In the genomic region with DNA sequence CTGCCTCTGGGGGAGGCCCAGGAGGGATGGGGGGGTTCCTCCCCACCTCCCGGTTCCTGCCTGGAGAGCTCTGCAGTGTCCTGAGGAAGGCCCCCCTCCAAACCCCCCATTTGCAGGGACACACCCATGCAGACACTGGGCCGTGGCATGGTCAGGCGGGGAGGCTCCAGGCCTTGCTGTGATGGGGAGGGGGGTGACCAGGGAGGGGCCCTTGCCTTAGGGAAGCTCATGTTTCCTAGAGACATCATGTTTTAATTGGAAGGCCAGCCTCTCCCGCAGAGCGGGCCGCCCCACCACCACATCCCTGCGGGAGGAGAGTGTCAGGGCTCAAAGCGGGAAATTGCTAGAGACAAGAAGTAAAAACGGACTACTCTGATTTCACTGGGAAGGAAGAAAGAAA, we compare ENCODE assay signal across 19 cellular contexts. TPM values are rescaled to one million over a fixed set of nuclear protein-coding genes. Genes with fewer than 3 reads are reported as not detected.
DNase-seq lines count a peak whose midpoint lies in the region; ATAC-seq, FAIRE-seq and TF ChIP-seq lines count a peak whose summit lies in the region.
"Had no signal": no experiment of that assay in that cellular context is flagged by ENCODE, and none has a peak within 500 bp of the region (broad histone marks: within the 10 kb centered on the region; RNA-seq: fewer than 3 reads in every experiment).

No MANE protein-coding gene starts in this region.

- 44 to 46% methylated on average over 9 of the region's 9 CpGs for WGBS in heart right ventricle, 2 donors
- WGBS in ectodermal cell, 2 experiments, result 34 to 40% methylated on average over 9 of the region's 9 CpGs
- WGBS in aorta, 2 donors, result 48 to 54% methylated on average over 9 of the region's 9 CpGs

- H3K9me3 ChIP-seq in heart right ventricle (no peaks in the 10 kb centered on the region), ectodermal cell (ENCODE audit: control insufficient read depth, low read length) (no peaks in the 10 kb centered on the region), aorta (ENCODE audit: control insufficient read depth, low read length) (no peaks in the 10 kb centered on the region)
- H3K9me3 ChIP-seq: MG63, spleen had no signal

- no peak for TF ChIP-seq POLR2A in GM12891 (IDR thresholded peaks at IDR 0.05; ENCODE audit: low read depth, low read length)

- peak in 5 of 8 donors; percentile 19 to 77 (median 48) for ATAC-seq in heart right ventricle
- peak; percentile 43 for ATAC-seq in aorta (ENCODE audit: low FRiP score)
- no peak for ATAC-seq in HG02610 (IDR thresholded peaks at IDR 0.05; ENCODE audit: unreplicated experiment)
- ATAC-seq: activated CD8-positive, alpha-beta T cell treated with anti-CD3 and anti-CD28 coated beads, Interleukin-2, amount 10 ng/mL, durations not matched to agents 7 days and 5 days; CD8-positive, alpha-beta T cell; Panc1 had no signal

- peak overlapping the region; percentile 97 for H3K27ac Mint-ChIP-seq in nephron progenitor cell
- H3K27ac Mint-ChIP-seq: activated CD8-positive, alpha-beta T cell treated with anti-CD3 and anti-CD28 coated beads, Interleukin-2, amount 10 ng/mL, durations not matched to agents 7 days and 5 days; activated naive CD8-positive, alpha-beta T cell treated with anti-CD3 and anti-CD28 coated beads, Interleukin-2, amount 10 ng/mL, durations not matched to agents 7 days and 5 days; CD8-positive, alpha-beta T cell had no signal

- in situ Hi-C loops in GM13977 (cut with MboI; ENCODE audit: low pct_unique_long_range_greater_than_20kb, low sequenced_read_pairs, unreplicated experiment), result no loop called here

- H3K27ac ChIP-seq in heart right ventricle, result peak overlapping the region in 2 of 10 donors; percentile 22 to 37
- H3K27ac ChIP-seq in ectodermal cell (ENCODE audit: insufficient read depth, low read depth, low read length, poor library complexity, severe bottlenecking), result peak overlapping the region; percentile 50
- H3K27ac ChIP-seq in aorta (ENCODE audit: low read depth in 1 of 2, low read length in 2 of 2), result no peak overlapping the region
- H3K27ac ChIP-seq: parathyroid adenoma, spleen had no signal

- TF ChIP-seq CTCF in heart right ventricle (IDR thresholded peaks at IDR 0.05), result no peak
- TF ChIP-seq CTCF in nephron progenitor cell (IDR thresholded peaks at IDR 0.05), result no peak
- TF ChIP-seq CTCF in GM13977 (IDR thresholded peaks at IDR 0.05; ENCODE audit: extremely low read depth, insufficient read depth, missing control alignments), result no peak

- H3K4me3 ChIP-seq in heart right ventricle, result no peak overlapping the region
- no peak overlapping the region for H3K4me3 ChIP-seq in ectodermal cell (ENCODE audit: insufficient read depth, low read depth, low read length)
- no peak overlapping the region for H3K4me3 ChIP-seq in aorta (ENCODE audit: low read length in 2 of 2)
- H3K4me3 ChIP-seq: MG63, spleen had no signal

- H3K27me3 ChIP-seq in heart right ventricle (peaks cover 0 to 38% (median 17%) of the 10 kb centered on the region in 7 donors), ectodermal cell (ENCODE audit: control insufficient read depth, insufficient read depth, low read length, poor library complexity, severe bottlenecking) (no peaks in the 10 kb centered on the region), aorta (ENCODE audit: control insufficient read depth in 1 of 2, insufficient read depth in 2 of 2, low read length in 1 of 2) (no peaks in the 10 kb centered on the region)
- H3K27me3 ChIP-seq: MG63 had no signal

- DNase-seq in heart right ventricle (no peak), cardiac septum (ENCODE audit: low spot score) (no peak), nephron progenitor cell (peak; percentile 63), aorta (no peak), GM12891 (ENCODE audit: insufficient read length, low spot score) (no peak), GM13977 (ENCODE audit: low spot score) (no peak)
- DNase-seq: activated CD8-positive, alpha-beta T cell treated with anti-CD3 and anti-CD28 coated beads, Interleukin-2, amount 10 ng/mL, durations not matched to agents 7 days and 5 days; activated naive CD8-positive, alpha-beta T cell treated with anti-CD3 and anti-CD28 coated beads, Interleukin-2, amount 10 ng/mL, durations not matched to agents 7 days and 5 days; CD8-positive, alpha-beta T cell; MG63; NCI-H2029; spleen; stimulated activated naive CD4-positive, alpha-beta T cell had no signal

- H3K36me3 ChIP-seq in heart right ventricle, result no peaks in the 10 kb centered on the region
- no peaks in the 10 kb centered on the region for H3K36me3 ChIP-seq in ectodermal cell (ENCODE audit: control insufficient read depth, insufficient read depth, low read length)
- H3K36me3 ChIP-seq in aorta (ENCODE audit: control insufficient read depth in 1 of 2, insufficient read depth in 2 of 2, low read length in 1 of 2), result no peaks in the 10 kb centered on the region
- H3K36me3 ChIP-seq: MG63, spleen had no signal

- H3K36me3 Mint-ChIP-seq in nephron progenitor cell (ENCODE audit: low read depth), result peaks cover 4% of the 10 kb centered on the region
- H3K36me3 Mint-ChIP-seq: activated naive CD8-positive, alpha-beta T cell treated with anti-CD3 and anti-CD28 coated beads, Interleukin-2, amount 10 ng/mL, durations not matched to agents 7 days and 5 days; CD8-positive, alpha-beta T cell had no signal

- intact Hi-C loops in heart right ventricle (cut with DNase I), result no loop called here
- intact Hi-C loops in cardiac septum (cut with DNase I), result no loop called here
- intact Hi-C loops in aorta (cut with DNase I), result no loop called here

- no peak for FAIRE-seq in GM12891 (lab: Jason Lieb, UNC)
- FAIRE-seq: keratinocyte had no signal

- H3K9me3 Mint-ChIP-seq in nephron progenitor cell, result no peaks in the 10 kb centered on the region
- H3K9me3 Mint-ChIP-seq: activated naive CD8-positive, alpha-beta T cell treated with anti-CD3 and anti-CD28 coated beads, Interleukin-2, amount 10 ng/mL, durations not matched to agents 7 days and 5 days; CD8-positive, alpha-beta T cell had no signal

- peaks cover 10% of the 10 kb centered on the region for H3K27me3 Mint-ChIP-seq in nephron progenitor cell (ENCODE audit: low read depth, poor library complexity)

- peaks cover 0 to 3% (median 0%) of the 10 kb centered on the region in 9 donors for H3K4me1 ChIP-seq in heart right ventricle
- H3K4me1 ChIP-seq in ectodermal cell (ENCODE audit: control insufficient read depth, insufficient read depth, low read length), result peaks cover 9% of the 10 kb centered on the region
- no peaks in the 10 kb centered on the region for H3K4me1 ChIP-seq in aorta (ENCODE audit: control insufficient read depth in 1 of 2, insufficient read depth in 2 of 2, low read length in 2 of 2)
- H3K4me1 ChIP-seq: parathyroid adenoma, spleen had no signal

- peak overlapping the region; percentile 77 for H3K4me3 Mint-ChIP-seq in nephron progenitor cell
- H3K4me3 Mint-ChIP-seq: activated CD8-positive, alpha-beta T cell treated with anti-CD3 and anti-CD28 coated beads, Interleukin-2, amount 10 ng/mL, durations not matched to agents 7 days and 5 days; activated naive CD8-positive, alpha-beta T cell treated with anti-CD3 and anti-CD28 coated beads, Interleukin-2, amount 10 ng/mL, durations not matched to agents 7 days and 5 days; CD8-positive, alpha-beta T cell had no signal

- H3K4me1 Mint-ChIP-seq in nephron progenitor cell, result peaks cover 54% of the 10 kb centered on the region
- H3K4me1 Mint-ChIP-seq: activated naive CD8-positive, alpha-beta T cell treated with anti-CD3 and anti-CD28 coated beads, Interleukin-2, amount 10 ng/mL, durations not matched to agents 7 days and 5 days had no signal

TF ChIP-seq in GM12891, 5 proteins besides CTCF, POLR2A, EP300 and RAD21:
- no peak for TF ChIP-seq TAF1 (IDR thresholded peaks at IDR 0.05; ENCODE audit: low read depth, low read length)
- no peak for TF ChIP-seq PAX5 (IDR thresholded peaks at IDR 0.05; ENCODE audit: insufficient read depth, low read length, severe bottlenecking)
- no peak for TF ChIP-seq POLR2AphosphoS5 (IDR thresholded peaks at IDR 0.05; ENCODE audit: low read depth, low read length)
- no peak for TF ChIP-seq SPI1 (IDR thresholded peaks at IDR 0.05; ENCODE audit: low read depth, low read length)
- TF ChIP-seq POU2F2 (IDR thresholded peaks at IDR 0.05; ENCODE audit: low read depth, low read length), result no peak

RNA-seq across cellular contexts. Expression of a gene that starts 12.0 kb away (rescaled TPM):
- 1 to 10 TPM in 2 of 10 donors, under 1 TPM in 8; 0.21 to 1.2 (median 0.45) TPM for total RNA-seq in heart right ventricle
- polyA plus RNA-seq in heart right ventricle, result 1 to 10 TPM in 1 of 2 donors, under 1 TPM in 1; 0.29 to 3.0 TPM
- total RNA-seq in cardiac septum, result 4.4 TPM
- 8.8 TPM for polyA plus RNA-seq in ectodermal cell (2013, experiment 1 of 4)
- polyA plus RNA-seq in ectodermal cell (2013, experiment 2 of 4), result 9.9 TPM
- 10.7 TPM for polyA plus RNA-seq in ectodermal cell (2013, experiment 3 of 4)
- polyA plus RNA-seq in ectodermal cell (2013, experiment 4 of 4), result 11.3 TPM
- 10 to 100 TPM; 51.9 to 68.8 TPM for total RNA-seq in aorta
- polyA plus RNA-seq in aorta, result 10 to 100 TPM; 27.7 to 52.6 TPM
- polyA plus RNA-seq in GM12891 (2012; ENCODE audit: low read depth, missing spikeins), result not detected
- total RNA-seq: activated naive CD8-positive, alpha-beta T cell treated with anti-CD3 and anti-CD28 coated beads, Interleukin-2, amount 10 ng/mL, durations not matched to agents 7 days and 5 days; CD8-positive, alpha-beta T cell had no signal
- polyA plus RNA-seq: keratinocyte had no signal

RNA-seq across cellular contexts. Expression of a gene that starts 35.5 kb away (rescaled TPM):
- total RNA-seq in heart right ventricle (10 to 100 TPM in 2 of 10 donors, 1 to 10 TPM in 8; 6.2 to 11.8 (median 9.0) TPM), cardiac septum (10.2 TPM), aorta (10 to 100 TPM; 15.8 to 20.8 TPM)
- polyA plus RNA-seq in heart right ventricle (10 to 100 TPM in 1 of 2 donors, 1 to 10 TPM in 1; 9.2 to 11.2 TPM), aorta (10 to 100 TPM in 1 of 2 donors, 1 to 10 TPM in 1; 6.0 to 20.3 TPM)
- polyA plus RNA-seq in ectodermal cell (2013, experiment 1 of 4), result 20.0 TPM
- 20.5 TPM for polyA plus RNA-seq in ectodermal cell (2013, experiment 2 of 4)
- 16.8 TPM for polyA plus RNA-seq in ectodermal cell (2013, experiment 3 of 4)
- polyA plus RNA-seq in ectodermal cell (2013, experiment 4 of 4), result 17.5 TPM
- polyA plus RNA-seq in GM12891 (2012; ENCODE audit: low read depth, missing spikeins), result 7.6 TPM

RNA-seq across cellular contexts. Expression of a gene that starts 51.5 kb away (rescaled TPM):
- total RNA-seq in heart right ventricle, result 10 to 100 TPM; 54.0 to 84.2 (median 61.9) TPM
- polyA plus RNA-seq in heart right ventricle, result 100 to 1,000 TPM in 1 of 2 donors, 10 to 100 TPM in 1; 60.9 to 123 TPM
- total RNA-seq in cardiac septum, result 49.5 TPM
- 39.0 TPM for polyA plus RNA-seq in ectodermal cell (2013, experiment 1 of 4)
- 37.3 TPM for polyA plus RNA-seq in ectodermal cell (2013, experiment 2 of 4)
- 31.3 TPM for polyA plus RNA-seq in ectodermal cell (2013, experiment 3 of 4)
- 35.2 TPM for polyA plus RNA-seq in ectodermal cell (2013, experiment 4 of 4)
- 10 to 100 TPM; 22.7 to 25.6 TPM for total RNA-seq in aorta
- polyA plus RNA-seq in aorta, result 10 to 100 TPM; 34.3 to 41.1 TPM
- polyA plus RNA-seq in GM12891 (2012; ENCODE audit: low read depth, missing spikeins), result 23.6 TPM

RNA-seq across cellular contexts. Expression of a gene that starts 56.6 kb away (rescaled TPM):
- total RNA-seq in heart right ventricle (not detected), cardiac septum (0.22 TPM), aorta (under 1 TPM; 0.30 to 0.62 TPM)
- polyA plus RNA-seq in heart right ventricle (not detected), aorta (1 to 10 TPM in 1 of 2 donors, not detected in 1; 4.8 TPM)
- polyA plus RNA-seq in ectodermal cell (2013, experiment 1 of 4), result not detected
- not detected for polyA plus RNA-seq in ectodermal cell (2013, experiment 2 of 4)
- polyA plus RNA-seq in ectodermal cell (2013, experiment 3 of 4), result not detected
- polyA plus RNA-seq in ectodermal cell (2013, experiment 4 of 4), result not detected
- not detected for polyA plus RNA-seq in GM12891 (2012; ENCODE audit: low read depth, missing spikeins)
- total RNA-seq: activated CD8-positive, alpha-beta T cell treated with anti-CD3 and anti-CD28 coated beads, Interleukin-2, amount 10 ng/mL, durations not matched to agents 7 days and 5 days; activated naive CD8-positive, alpha-beta T cell treated with anti-CD3 and anti-CD28 coated beads, Interleukin-2, amount 10 ng/mL, durations not matched to agents 7 days and 5 days; Daoy had no signal
- polyA plus RNA-seq: keratinocyte had no signal
